In the genomic region with DNA sequence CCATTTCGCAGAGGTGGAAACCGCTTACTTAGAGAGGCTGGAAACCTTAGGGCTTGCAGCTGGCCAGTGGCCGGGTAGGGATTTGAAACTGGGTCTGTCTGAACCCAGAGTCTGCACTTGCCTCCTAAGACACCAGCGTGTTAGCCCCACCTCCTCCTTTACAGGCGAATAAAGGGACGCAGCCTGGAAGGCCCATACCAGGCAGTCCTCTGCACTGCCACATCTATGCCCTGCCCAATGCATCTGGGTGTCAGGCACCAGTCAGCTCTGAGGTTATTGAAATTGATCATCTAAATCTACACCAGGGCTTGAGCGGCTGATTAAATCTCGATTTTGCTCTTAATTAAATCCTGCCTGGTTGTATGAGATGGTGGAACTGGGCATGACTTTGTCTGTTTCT, we compare ENCODE assay signal across 1 cellular context.
TF ChIP-seq lines count a peak whose summit lies in the region.

No MANE protein-coding gene starts in this region.

TF ChIP-seq in HepG2, 621 proteins besides CTCF, POLR2A, EP300 and RAD21:
- TF ChIP-seq STAG1 (CRISPR knock-in tag; IDR thresholded peaks at IDR 0.05) (no peak), SP140L (CRISPR knock-in tag; IDR thresholded peaks at IDR 0.05; ENCODE audit: borderline replicate concordance) (no peak), ZNF441 (CRISPR knock-in tag; IDR thresholded peaks at IDR 0.05; ENCODE audit: borderline replicate concordance) (0 out of 2 replicates have a peak, but pooled peaks have one; percentile 3), ZFYVE20 (CRISPR knock-in tag; IDR thresholded peaks at IDR 0.05; ENCODE audit: borderline replicate concordance, low read depth) (no peak)
